26 cellular contexts compared by ENCODE assay signal in genomic region chr12:13348464-13348863, GRCh38.
A peak's percentile ranks its signal among the peaks of the same experiment; 100 is the strongest.
DNase-seq lines count a peak whose midpoint lies in the region; ATAC-seq, FAIRE-seq and TF ChIP-seq lines count a peak whose summit lies in the region.
"Had no signal": no experiment of that assay in that cellular context is flagged by ENCODE, and none has a peak within 500 bp of the region (broad histone marks: within the 10 kb centered on the region; RNA-seq: fewer than 3 reads in every experiment).

No MANE protein-coding gene starts in this region.

- H3K14ac ChIP-seq in neuronal stem cell (ENCODE audit: low read length): no peak overlapping the region

- CTCF ChIA-PET in HCT116 (lab: Charles Lee): interaction anchor here (1.5 kb wide), 1 partner anchor 14 kb away, joined by 9 read pairs; no protein-coding TSS in a partner anchor
- CTCF ChIA-PET in CD4-positive, alpha-beta memory T cell (lab: Charles Lee; ENCODE audit: partially characterized antibody): interaction anchor here (0.9 to 2.1 kb wide), 3 partner anchors 12 to 70 kb away, joined by 3 to 10 read pairs (median 4); no protein-coding TSS in a partner anchor
- CTCF ChIA-PET in activated CD8-positive, alpha-beta T cell treated with anti-CD3 and anti-CD28 coated beads for 36 hours (lab: Charles Lee): interaction anchor here (0.9 to 4.4 kb wide), 2 partner anchors 9 to 14 kb away, joined by 4 to 25 read pairs; no protein-coding TSS in a partner anchor

- DNase-seq in HCT116 (ENCODE audit: low read depth, low spot score): no peak
- no peak for DNase-seq in foreskin keratinocyte
- DNase-seq in neuronal stem cell (ENCODE audit: low spot score): no peak
- no peak for DNase-seq in NCI-H128 (lab: John Stamatoyannopoulos, UW; ENCODE audit: unreplicated experiment)
- no peak for DNase-seq in CD4-positive, alpha-beta memory T cell
- DNase-seq in HTR-8/SVneo (ENCODE audit: insufficient read length, low spot score): no peak
- no peak for DNase-seq in activated CD8-positive, alpha-beta T cell treated with anti-CD3 and anti-CD28 coated beads for 36 hours
- DNase-seq: CD8-positive, alpha-beta memory T cell; COR-L47; DMS 273 treated with DMSO at 0.1 percent for 48 hours; DMS53; DND-41; EL; GM23248; HCEC 1CT; HFFc6; IMR-90 had no signal

- RAD21 ChIA-PET in HCT116 (lab: Charles Lee; ENCODE audit: low non-redundant PET in 1 of 2, low total read pairs in 2 of 2, uncharacterized antibody in 2 of 2, unreplicated experiment in 2 of 2): no interaction called here

- no peak overlapping the region for H3K4ac ChIP-seq in neuronal stem cell (ENCODE audit: low read length)

- ATAC-seq in HCT116 (no peak), foreskin keratinocyte (no peak)
- ATAC-seq in activated CD8-positive, alpha-beta T cell treated with anti-CD3 and anti-CD28 coated beads for 36 hours: no peak
- ATAC-seq: K562 had no signal

- BruUV-seq in HCT116 (replicated peaks; lab: Mats Ljungman, UMichigan): no TSS peak

- WGBS in neuronal stem cell (ENCODE audit: extremely low coverage in 2 of 2, insufficient read length in 2 of 2, insufficient replicate concordance in 1 of 2), 2 donors: no CpG with 5 or more reads among the region's 1 CpG

- TF ChIP-seq RAD21 in HCT116 (IDR thresholded peaks at IDR 0.05; ENCODE audit: low read depth): no peak

- no peak overlapping the region for H2BK120ac ChIP-seq in neuronal stem cell (ENCODE audit: low read depth, low read length)

- H2BK5ac ChIP-seq in neuronal stem cell (ENCODE audit: low read length): no peak overlapping the region

- H3K9me3 Mint-ChIP-seq in CD4-positive, alpha-beta memory T cell: peaks cover 0 to 2% (median 0%) of the 10 kb centered on the region in 8 donors
- no peaks in the 10 kb centered on the region for H3K9me3 Mint-ChIP-seq in activated CD8-positive, alpha-beta T cell treated with anti-CD3 and anti-CD28 coated beads for 36 hours
- H3K9me3 Mint-ChIP-seq: HFFc6 had no signal

- no peaks in the 10 kb centered on the region for H3K27me3 ChIP-seq in HCT116 (ENCODE audit: insufficient read depth, low read length)
- H3K27me3 ChIP-seq in foreskin keratinocyte: no peaks in the 10 kb centered on the region
- no peaks in the 10 kb centered on the region for H3K27me3 ChIP-seq in neuronal stem cell (ENCODE audit: control insufficient read depth in 3 of 3, insufficient read depth in 3 of 3, low read depth in 1 of 3, low read length in 3 of 3)
- H3K27me3 ChIP-seq in CD4-positive, alpha-beta memory T cell (ENCODE audit: insufficient read depth, low read length): no peaks in the 10 kb centered on the region
- H3K27me3 ChIP-seq: BLaER1 treated with 17β-estradiol and CSF1 and Interleukin-3, amounts not matched to agents 10 nM and 100 nM had no signal

- H3K23ac ChIP-seq in neuronal stem cell (ENCODE audit: low read depth, low read length, poor library complexity): no peak overlapping the region

- no peak overlapping the region for H2AK5ac ChIP-seq in neuronal stem cell (ENCODE audit: low read depth, low read length)

- H2BK15ac ChIP-seq in neuronal stem cell (ENCODE audit: low read length): no peak overlapping the region

- POLR2A ChIA-PET in HCT116 (lab: Charles Lee): no interaction called here
- POLR2A ChIA-PET in CD4-positive, alpha-beta memory T cell (lab: Charles Lee; ENCODE audit: partially characterized antibody): no interaction called here
- POLR2A ChIA-PET in activated CD8-positive, alpha-beta T cell treated with anti-CD3 and anti-CD28 coated beads for 36 hours (lab: Charles Lee): no interaction called here

- H3K36me3 Mint-ChIP-seq in CD4-positive, alpha-beta memory T cell: no peaks in the 10 kb centered on the region
- H3K36me3 Mint-ChIP-seq in activated CD8-positive, alpha-beta T cell treated with anti-CD3 and anti-CD28 coated beads for 36 hours (ENCODE audit: low read depth): no peaks in the 10 kb centered on the region
- H3K36me3 Mint-ChIP-seq: CD8-positive, alpha-beta memory T cell had no signal

- no peak overlapping the region for H4K91ac ChIP-seq in neuronal stem cell (ENCODE audit: low read depth, low read length, poor library complexity)

- no peak overlapping the region for H3K4me3 Mint-ChIP-seq in CD4-positive, alpha-beta memory T cell
- no peak overlapping the region for H3K4me3 Mint-ChIP-seq in activated CD8-positive, alpha-beta T cell treated with anti-CD3 and anti-CD28 coated beads for 36 hours
- H3K4me3 Mint-ChIP-seq: B cell; CD8-positive, alpha-beta memory T cell; HFFc6 had no signal

- TF ChIP-seq CTCF in HCT116 (IDR thresholded peaks at IDR 0.05 in 2 of 3, conservative IDR thresholded peaks at IDR 0.05 in 1 of 3; ENCODE audit: borderline replicate concordance in 1 of 3, insufficient read depth in 1 of 3, low read depth in 2 of 3, low read length in 2 of 3) (no peak), foreskin keratinocyte (conservative IDR thresholded peaks at IDR 0.05) (no peak)
- TF ChIP-seq CTCF in activated CD8-positive, alpha-beta T cell treated with anti-CD3 and anti-CD28 coated beads for 36 hours (IDR thresholded peaks at IDR 0.05): no peak

- no peaks in the 10 kb centered on the region for H3K9me2 ChIP-seq in HCT116 (ENCODE audit: insufficient read depth)

- FAIRE-seq in HTR-8/SVneo (lab: Jason Lieb, UNC): no peak
- FAIRE-seq: A204.1, G401.6, GM12891, GM19239, H54, K562 had no signal

- no peak overlapping the region for H3K18ac ChIP-seq in neuronal stem cell (ENCODE audit: low read length)

- H3K79me1 ChIP-seq in neuronal stem cell (ENCODE audit: low read depth, low read length): no peaks in the 10 kb centered on the region

- H3K79me2 ChIP-seq in HCT116 (ENCODE audit: insufficient read depth, low read length): no peaks in the 10 kb centered on the region

- no peak for TF ChIP-seq POLR2A in HCT116 (IDR thresholded peaks at IDR 0.05; ENCODE audit: borderline replicate concordance, extremely low read depth, insufficient read depth, insufficient read length)

- H2BK12ac ChIP-seq in neuronal stem cell (ENCODE audit: low read length): no peak overlapping the region

- peaks cover 16 to 29% of the 10 kb centered on the region in 2 donors for H3K27me3 Mint-ChIP-seq in CD4-positive, alpha-beta memory T cell
- peaks cover 35% of the 10 kb centered on the region for H3K27me3 Mint-ChIP-seq in activated CD8-positive, alpha-beta T cell treated with anti-CD3 and anti-CD28 coated beads for 36 hours

- H3K4me3 ChIP-seq in HCT116 (replicated peaks in 1 of 2; ENCODE audit: low read depth in 1 of 2, low read length in 2 of 2) (no peak overlapping the region), neuronal stem cell (ENCODE audit: low read length in 2 of 2) (no peak overlapping the region)
- H3K4me3 ChIP-seq in CD4-positive, alpha-beta memory T cell (ENCODE audit: low read length in 2 of 2): no peak overlapping the region
- H3K4me3 ChIP-seq: BLaER1 treated with 17β-estradiol and CSF1 and Interleukin-3, amounts not matched to agents 10 nM and 100 nM; GM23248; K562 had no signal

- intact Hi-C loops in HCT116 (cut with micrococcal nuclease): loop anchor here (10.0 kb wide), 1 partner anchor 386 kb away; no protein-coding TSS in a partner anchor
- intact Hi-C loops in CD4-positive, alpha-beta memory T cell (cut with micrococcal nuclease): no loop called here
- intact Hi-C loops in activated CD8-positive, alpha-beta T cell treated with anti-CD3 and anti-CD28 coated beads for 36 hours (cut with micrococcal nuclease): no loop called here

- H3K9ac ChIP-seq in HCT116 (ENCODE audit: low read length): no peak overlapping the region
- H3K9ac ChIP-seq in neuronal stem cell (ENCODE audit: low read depth, low read length, poor library complexity): no peak overlapping the region
- H3K9ac ChIP-seq: BLaER1 treated with 17β-estradiol and CSF1 and Interleukin-3, amounts not matched to agents 10 nM and 100 nM had no signal

- H3K4me2 ChIP-seq in HCT116 (ENCODE audit: low read length) (no peak overlapping the region), neuronal stem cell (ENCODE audit: insufficient read depth, low read length, poor library complexity, severe bottlenecking) (no peak overlapping the region)
- H3K4me2 ChIP-seq: BLaER1 treated with 17β-estradiol and CSF1 and Interleukin-3, amounts not matched to agents 10 nM and 100 nM had no signal

- H3K4me1 ChIP-seq in HCT116 (ENCODE audit: control insufficient read depth in 1 of 2, insufficient read depth in 2 of 2, low read length in 2 of 2): peaks cover 6 to 22% of the 10 kb centered on the region in 2 experiments
- peaks cover 19% of the 10 kb centered on the region for H3K4me1 ChIP-seq in foreskin keratinocyte
- peaks cover 0 to 5% of the 10 kb centered on the region in 2 donors for H3K4me1 ChIP-seq in neuronal stem cell (ENCODE audit: control insufficient read depth in 2 of 2, insufficient read depth in 1 of 2, low read depth in 1 of 2, low read length in 2 of 2)
- H3K4me1 ChIP-seq in CD4-positive, alpha-beta memory T cell (ENCODE audit: insufficient read depth, low read length): no peaks in the 10 kb centered on the region
- H3K4me1 ChIP-seq: BLaER1 treated with 17β-estradiol and CSF1 and Interleukin-3, amounts not matched to agents 10 nM and 100 nM had no signal

- H3K27ac Mint-ChIP-seq in CD4-positive, alpha-beta memory T cell: no peak overlapping the region
- H3K27ac Mint-ChIP-seq in activated CD8-positive, alpha-beta T cell treated with anti-CD3 and anti-CD28 coated beads for 36 hours: no peak overlapping the region
- H3K27ac Mint-ChIP-seq: B cell; CD8-positive, alpha-beta memory T cell had no signal

- H3K9me3 ChIP-seq in HCT116 (ENCODE audit: control insufficient read depth in 1 of 2, insufficient read depth in 1 of 2, low read depth in 1 of 2, low read length in 2 of 2): no peaks in the 10 kb centered on the region
- H3K9me3 ChIP-seq in neuronal stem cell (replicated peaks in 1 of 2; ENCODE audit: control insufficient read depth in 2 of 2, insufficient read depth in 1 of 2, low read depth in 1 of 2, low read length in 2 of 2): no peaks in the 10 kb centered on the region
- no peaks in the 10 kb centered on the region for H3K9me3 ChIP-seq in CD4-positive, alpha-beta memory T cell (ENCODE audit: control insufficient read depth in 1 of 2, low read length in 2 of 2)
- H3K9me3 ChIP-seq: BLaER1 treated with 17β-estradiol and CSF1 and Interleukin-3, amounts not matched to agents 10 nM and 100 nM had no signal

- H3K4me1 Mint-ChIP-seq in CD4-positive, alpha-beta memory T cell: no peaks in the 10 kb centered on the region
- H3K4me1 Mint-ChIP-seq in activated CD8-positive, alpha-beta T cell treated with anti-CD3 and anti-CD28 coated beads for 36 hours (ENCODE audit: low read depth): peaks cover 6% of the 10 kb centered on the region
- H3K4me1 Mint-ChIP-seq: B cell; CD8-positive, alpha-beta memory T cell had no signal

- H4K20me1 ChIP-seq in HCT116 (ENCODE audit: insufficient read depth): no peaks in the 10 kb centered on the region
- H4K20me1 ChIP-seq: BLaER1 treated with 17β-estradiol and CSF1 and Interleukin-3, amounts not matched to agents 10 nM and 100 nM had no signal

- H3K27ac ChIP-seq in HCT116 (ENCODE audit: low read depth, low read length): no peak overlapping the region
- peak overlapping the region; percentile 54 for H3K27ac ChIP-seq in foreskin keratinocyte
- no peak overlapping the region for H3K27ac ChIP-seq in neuronal stem cell (replicated peaks; ENCODE audit: low read length)
- no peak overlapping the region for H3K27ac ChIP-seq in CD4-positive, alpha-beta memory T cell (ENCODE audit: low read depth, low read length)
- H3K27ac ChIP-seq: BLaER1 treated with 17β-estradiol and CSF1 and Interleukin-3, amounts not matched to agents 10 nM and 100 nM; HL-60 had no signal

- H2AFZ ChIP-seq in HCT116 (ENCODE audit: low read depth, low read length, poor library complexity, severe bottlenecking) (no peak overlapping the region), neuronal stem cell (ENCODE audit: low read length) (peak overlapping the region; percentile 28)
- H2AFZ ChIP-seq: GM23248 had no signal

- H4K8ac ChIP-seq in neuronal stem cell (ENCODE audit: low read depth, low read length): no peak overlapping the region

- H3K36me3 ChIP-seq in HCT116 (ENCODE audit: control insufficient read depth in 1 of 2, insufficient read depth in 2 of 2, low read length in 2 of 2) (no peaks in the 10 kb centered on the region), neuronal stem cell (replicated peaks in 1 of 2; ENCODE audit: control insufficient read depth in 2 of 2, insufficient read depth in 2 of 2, low read length in 2 of 2) (no peaks in the 10 kb centered on the region)
- no peaks in the 10 kb centered on the region for H3K36me3 ChIP-seq in CD4-positive, alpha-beta memory T cell (ENCODE audit: insufficient read depth, low read length)
- H3K36me3 ChIP-seq: BLaER1 treated with 17β-estradiol and CSF1 and Interleukin-3, amounts not matched to agents 10 nM and 100 nM had no signal
